In genomic region chr1:173414136-173414535, GRCh38 we compare ENCODE assay signal across 12 cellular contexts.
DNase-seq lines count a peak whose midpoint lies in the region; ATAC-seq and TF ChIP-seq lines count a peak whose summit lies in the region.
"Had no signal": no experiment of that assay in that cellular context is flagged by ENCODE, and none has a peak within 500 bp of the region (broad histone marks: within the 10 kb centered on the region; RNA-seq: fewer than 3 reads in every experiment).

No MANE protein-coding gene starts in this region.

- peak; percentile 62 for DNase-seq in GM06990 (ENCODE audit: extremely low read depth, insufficient read length)
- peak; percentile 66 for DNase-seq in NAMALWA (ENCODE audit: low spot score)
- no peak for DNase-seq in SJCRH30
- no peak for DNase-seq in psoas muscle
- DNase-seq in T-helper 2 cell: no peak
- no peak for DNase-seq in effector CD4-positive, alpha-beta T cell
- DNase-seq: NCI-H1092 treated with DMSO at 0.1 percent for 48 hours; stimulated activated CD4-positive, alpha-beta T cell treated with anti-CD3 and anti-CD28 coated beads, Interleukin-1b, Interleukin-23, amount 100 ng/mL, for 48 hours; uterus had no signal

- TF ChIP-seq CTCF in GM06990 (IDR thresholded peaks at IDR 0.05; ENCODE audit: insufficient read depth, low read length, poor library complexity, severe bottlenecking): no peak
- no peak for TF ChIP-seq CTCF in psoas muscle (IDR thresholded peaks at IDR 0.05)

- peak; percentile 42 for ATAC-seq in GM19372 (IDR thresholded peaks at IDR 0.05; ENCODE audit: low read depth, unreplicated experiment)
- ATAC-seq in HG02943 (IDR thresholded peaks at IDR 0.05; ENCODE audit: low read depth, unreplicated experiment): peak; percentile 42
- ATAC-seq in psoas muscle: no peak

- H3K9me3 ChIP-seq in SJCRH30 (replicated peaks) (no peaks in the 10 kb centered on the region), psoas muscle (no peaks in the 10 kb centered on the region)
- H3K9me3 ChIP-seq: heart left ventricle, uterus had no signal

- no peaks in the 10 kb centered on the region for H3K27me3 ChIP-seq in GM06990 (replicated peaks; ENCODE audit: control insufficient read depth, insufficient read depth, low read length)
- no peaks in the 10 kb centered on the region for H3K27me3 ChIP-seq in SJCRH30
- H3K27me3 ChIP-seq in psoas muscle (ENCODE audit: insufficient read depth in 3 of 3, low read length in 2 of 3): no peaks in the 10 kb centered on the region
- H3K27me3 ChIP-seq: heart left ventricle, uterus had no signal

- H3K4me1 ChIP-seq in SJCRH30: no peaks in the 10 kb centered on the region
- no peaks in the 10 kb centered on the region for H3K4me1 ChIP-seq in psoas muscle
- H3K4me1 ChIP-seq: uterus had no signal

- H3K36me3 ChIP-seq in GM06990 (ENCODE audit: control insufficient read depth, insufficient read depth, low read length) (no peaks in the 10 kb centered on the region), SJCRH30 (no peaks in the 10 kb centered on the region), psoas muscle (ENCODE audit: insufficient read depth in 1 of 2, low read depth in 1 of 2) (no peaks in the 10 kb centered on the region)
- H3K36me3 ChIP-seq: uterus had no signal

- WGBS in psoas muscle, 3 donors: 65 to 78% (median 69%) methylated on average over 3 of the region's 3 CpGs

- H3K27ac ChIP-seq in SJCRH30 (no peak overlapping the region), psoas muscle (no peak overlapping the region)
- H3K27ac ChIP-seq: heart left ventricle, uterus had no signal

- peak overlapping the region; percentile 37 for H3K4me3 ChIP-seq in GM06990 (replicated peaks; ENCODE audit: low read depth, low read length)
- no peak overlapping the region for H3K4me3 ChIP-seq in SJCRH30
- no peak overlapping the region for H3K4me3 ChIP-seq in psoas muscle
- H3K4me3 ChIP-seq: heart left ventricle, uterus had no signal

- intact Hi-C loops in psoas muscle (cut with DNase I): no loop called here

Comparison
In these comparisons a context has a peak if more than half of its experiments do, and no peak if none do; other contexts are left out.
1. DNase-seq: peak in GM06990 (single experiment) and NAMALWA (single experiment); none in SJCRH30 (0 of 2), psoas muscle (0 of 2), T-helper 2 cell (0 of 5) and effector CD4-positive, alpha-beta T cell (single experiment).
2. ATAC-seq: peak in GM19372 (single experiment) and HG02943 (single experiment); none in psoas muscle (0 of 4).